In the genomic region with DNA sequence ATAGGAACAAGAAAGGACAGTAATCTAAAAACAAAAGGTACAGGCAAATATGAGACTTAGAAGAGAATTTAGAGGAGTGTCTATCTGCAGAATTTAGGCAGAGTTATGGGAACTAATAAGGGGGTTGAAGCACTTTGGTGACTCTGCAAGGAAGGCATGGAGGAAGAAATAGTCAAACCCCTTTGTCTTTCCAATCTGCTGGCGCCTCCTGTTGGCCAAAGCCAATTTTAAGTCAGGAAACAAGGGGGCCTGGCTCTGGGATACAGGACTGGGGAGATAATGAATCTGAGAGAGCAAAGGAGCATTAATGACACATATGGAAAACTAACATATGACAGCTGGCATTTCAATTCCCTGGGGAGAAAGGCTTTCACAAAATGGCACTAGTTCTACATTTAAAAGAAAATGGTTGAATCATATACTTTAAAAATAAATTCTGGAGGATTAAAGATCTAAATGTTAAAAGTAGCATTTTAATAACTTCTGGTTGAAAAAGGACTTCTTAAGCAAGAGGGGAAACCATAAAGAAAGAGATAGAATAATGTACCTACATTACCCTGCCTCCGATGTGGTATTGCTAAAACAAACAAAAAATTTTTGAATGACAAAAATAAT, we compare ENCODE assay signal across 7 cellular contexts.
DNase-seq lines count a peak whose midpoint lies in the region; ATAC-seq, FAIRE-seq and TF ChIP-seq lines count a peak whose summit lies in the region.

No MANE protein-coding gene starts in this region.

- peak; percentile 51 for TF ChIP-seq CTCF in GM12865 (IDR thresholded peaks at IDR 0.05; ENCODE audit: insufficient read depth, low read depth, low read length, missing control alignments)

- no peak for FAIRE-seq in HTR-8/SVneo (lab: Jason Lieb, UNC)

- no peak for ATAC-seq in stimulated activated naive CD8-positive, alpha-beta T cell treated with anti-CD3 and anti-CD28 coated beads, Interleukin-15, Interleukin-2, amounts not matched to agents 100 U/mL and 50 U/mL, for 24 hours
- ATAC-seq in HG02981 (IDR thresholded peaks at IDR 0.05; ENCODE audit: unreplicated experiment): no peak

- DNase-seq in GM12865 (ENCODE audit: low read depth) (peak; percentile 47), HTR-8/SVneo (ENCODE audit: insufficient read length, low spot score) (peak; percentile 28), germinal center (ENCODE audit: low spot score) (peak; percentile 13)
- DNase-seq in activated CD4-positive, alpha-beta T cell treated with anti-CD3 and anti-CD28 coated beads for 48 hours: peak; percentile 65
- DNase-seq in stimulated activated naive CD8-positive, alpha-beta T cell treated with anti-CD3 and anti-CD28 coated beads, Interleukin-15, Interleukin-2, amounts not matched to agents 100 U/mL and 50 U/mL, for 24 hours: peak; percentile 56
- DNase-seq in central memory CD4-positive, alpha-beta T cell: no peak

- H3K4me3 ChIP-seq in GM12865 (ENCODE audit: low read depth, low read length): no peak overlapping the region
